Comparison of ENCODE assay signal across 8 cellular contexts in genomic region chr11:8192016-8192895, GRCh38. TPM values are rescaled to one million over a fixed set of nuclear protein-coding genes. Genes with fewer than 3 reads are reported as not detected.
DNase-seq lines count a peak whose midpoint lies in the region; ATAC-seq and TF ChIP-seq lines count a peak whose summit lies in the region.

No MANE protein-coding gene starts in this region.

- H3K36me3 Mint-ChIP-seq in activated CD4-positive, alpha-beta T cell treated with anti-CD3 and anti-CD28 coated beads, Interleukin-2, amount 10 ng/mL, durations not matched to agents 24 days and 14 days (ENCODE audit: low read depth): no peaks in the 10 kb centered on the region

- no peak for ATAC-seq in HG03025 (IDR thresholded peaks at IDR 0.05; ENCODE audit: low FRiP score, unreplicated experiment)

- no peak overlapping the region for H3K4me3 Mint-ChIP-seq in activated CD4-positive, alpha-beta T cell treated with anti-CD3 and anti-CD28 coated beads, Interleukin-2, amount 10 ng/mL, durations not matched to agents 24 days and 14 days

- peak; percentile 90 for TF ChIP-seq CTCF in HFF-Myc (IDR thresholded peaks at IDR 0.05; ENCODE audit: low read depth, low read length, missing control alignments)

- no peak overlapping the region for H3K27ac ChIP-seq in substantia nigra (ENCODE audit: low read depth, low read length, poor library complexity, severe bottlenecking)

- intact Hi-C loops in activated CD4-positive, alpha-beta T cell treated with anti-CD3 and anti-CD28 coated beads, Interleukin-2, amount 10 ng/mL, durations not matched to agents 24 days and 14 days (cut with micrococcal nuclease): loop anchor here (1.0 kb wide), 1 partner anchor 374 kb away; no protein-coding TSS in a partner anchor

- H3K4me1 Mint-ChIP-seq in activated CD4-positive, alpha-beta T cell treated with anti-CD3 and anti-CD28 coated beads, Interleukin-2, amount 10 ng/mL, durations not matched to agents 24 days and 14 days: no peaks in the 10 kb centered on the region

- H3K4me3 ChIP-seq in HFF-Myc (replicated peaks; ENCODE audit: low read depth, low read length): no peak overlapping the region

- DNase-seq in EL (peak; percentile 65), HFF-Myc (ENCODE audit: extremely low read depth, low read depth) (peak; percentile 44), NCI-H2171 treated with DMSO at 0.1 percent for 48 hours (lab: John Stamatoyannopoulos, UW) (peak; percentile 56), epidermal melanocyte (ENCODE audit: insufficient read length, low spot score) (peak; percentile 76), middle frontal gyrus (ENCODE audit: extremely low spot score, low spot score) (peak; percentile 62), substantia nigra (lab: John Stamatoyannopoulos, UW) (peak in 42 of 49 donors; percentile 5 to 78 (median 56))
- peak; percentile 82 for DNase-seq in activated CD4-positive, alpha-beta T cell treated with anti-CD3 and anti-CD28 coated beads, Interleukin-2, amount 10 ng/mL, durations not matched to agents 24 days and 14 days

- no peaks in the 10 kb centered on the region for H3K27me3 Mint-ChIP-seq in activated CD4-positive, alpha-beta T cell treated with anti-CD3 and anti-CD28 coated beads, Interleukin-2, amount 10 ng/mL, durations not matched to agents 24 days and 14 days

- no peak overlapping the region for H3K27ac Mint-ChIP-seq in activated CD4-positive, alpha-beta T cell treated with anti-CD3 and anti-CD28 coated beads, Interleukin-2, amount 10 ng/mL, durations not matched to agents 24 days and 14 days

- no peaks in the 10 kb centered on the region for H3K9me3 Mint-ChIP-seq in activated CD4-positive, alpha-beta T cell treated with anti-CD3 and anti-CD28 coated beads, Interleukin-2, amount 10 ng/mL, durations not matched to agents 24 days and 14 days

RNA-seq across cellular contexts. Expression of gene RIC3, which starts 23.4 kb away (rescaled TPM):
- 4.5 and 7.2 TPM in 2 replicates for total RNA-seq in activated CD4-positive, alpha-beta T cell treated with anti-CD3 and anti-CD28 coated beads, Interleukin-2, amount 10 ng/mL, durations not matched to agents 24 days and 14 days
